Comparison of ENCODE assay signal across 24 cellular contexts in genomic region chr1:200908158-200908868, GRCh38. TPM values are rescaled to one million over a fixed set of nuclear protein-coding genes. Genes with fewer than 3 reads are reported as not detected.
DNase-seq lines count a peak whose midpoint lies in the region; ATAC-seq and TF ChIP-seq lines count a peak whose summit lies in the region.
"Had no signal": no experiment of that assay in that cellular context is flagged by ENCODE, and none has a peak within 500 bp of the region (broad histone marks: within the 10 kb centered on the region; RNA-seq: fewer than 3 reads in every experiment).

No MANE protein-coding gene starts in this region.

- TF ChIP-seq CTCF in PC-3 (conservative IDR thresholded peaks at IDR 0.05; ENCODE audit: low read depth, low read length) (no peak), hepatocyte (IDR thresholded peaks at IDR 0.05; ENCODE audit: poor library complexity) (no peak), sigmoid colon (IDR thresholded peaks at IDR 0.05) (no peak)

- no peaks in the 10 kb centered on the region for H3K9me2 ChIP-seq in PC-3 (replicated peaks; ENCODE audit: low read length)
- no peaks in the 10 kb centered on the region for H3K9me2 ChIP-seq in hepatocyte (replicated peaks; ENCODE audit: insufficient read depth)

- DNase-seq in PC-3 = peak; percentile 50
- DNase-seq in hepatocyte (ENCODE audit: low spot score) = no peak
- DNase-seq in sigmoid colon = peak; percentile 27
- no peak for DNase-seq in NCI-H774 (lab: John Stamatoyannopoulos, UW)
- DNase-seq in NCI-H2196 (lab: John Stamatoyannopoulos, UW; ENCODE audit: unreplicated experiment) = no peak
- no peak for DNase-seq in NCI-H2029 treated with DMSO at 0.1 percent for 48 hours (lab: John Stamatoyannopoulos, UW)
- DNase-seq: activated CD8-positive, alpha-beta T cell treated with anti-CD3 and anti-CD28 coated beads, Interleukin-2, amount 10 ng/mL, durations not matched to agents 7 days and 5 days; activated naive CD4-positive, alpha-beta T cell treated with Interleukin-2 at 50 U/mL for 16 hours; activated T-cell treated with anti-CD3 and anti-CD28 coated beads, Interleukin-2, amount 50 U/mL, for 24 hours; anterior cingulate cortex; mesenchymal stem cell; NCI-H2029; stimulated activated CD4-positive, alpha-beta T cell treated with anti-CD3 and anti-CD28 coated beads, Interleukin-12 subunit alpha, Interleukin-12 subunit beta, amount 100 ng/mL, for 4 hours; T-helper 9 cell had no signal

- H2AFZ ChIP-seq in PC-3 (ENCODE audit: low read length) (no peak overlapping the region), hepatocyte (no peak overlapping the region)

- intact Hi-C loops in PC-3 (cut with micrococcal nuclease) (no loop called here), sigmoid colon (cut with DNase I) (no loop called here)

- POLR2A ChIA-PET in PC-3 (lab: Charles Lee; ENCODE audit: unreplicated experiment) = interaction anchor here (1.2 kb wide), 1 partner anchor 11 kb away, joined by 5 read pairs; no protein-coding TSS in a partner anchor

- peak overlapping the region in 8 of 11 experiments; percentile 54 to 74 (median 66); a peak in 12 of 22 replicates for H3K9ac ChIP-seq in BLaER1 treated with 17β-estradiol and CSF1 and Interleukin-3, amounts not matched to agents 10 nM and 100 nM
- H3K9ac ChIP-seq in PC-3 (ENCODE audit: low read length) = no peak overlapping the region
- H3K9ac ChIP-seq: KMS-11 had no signal

- no peaks in the 10 kb centered on the region for H3F3A ChIP-seq in PC-3 (ENCODE audit: low read length, unreplicated experiment)

- H3K4me3 ChIP-seq in BLaER1 treated with 17β-estradiol and CSF1 and Interleukin-3, amounts not matched to agents 10 nM and 100 nM = peak overlapping the region in 2 of 10 experiments; percentile 28 to 32; a peak in 3 of 20 replicates
- no peak overlapping the region for H3K4me3 ChIP-seq in PC-3 (ENCODE audit: low read length)
- no peak overlapping the region for H3K4me3 ChIP-seq in hepatocyte
- H3K4me3 ChIP-seq in sigmoid colon = no peak overlapping the region

- no TSS peak for BruUV-seq in PC-3 (replicated peaks; lab: Mats Ljungman, UMichigan)

- H3K79me2 ChIP-seq in PC-3 (ENCODE audit: low read length) = no peaks in the 10 kb centered on the region
- H3K79me2 ChIP-seq in hepatocyte = peaks cover 5% of the 10 kb centered on the region

- WGBS in hepatocyte (ENCODE audit: low lambda C conversion rate, missing lambda C conversion rate) = 92% methylated on average over 6 of the region's 6 CpGs
- WGBS in sigmoid colon, 2 donors = 44 to 78% methylated on average over 6 of the region's 6 CpGs

- peak overlapping the region in 9 of 11 experiments; percentile 64 to 87 (median 80); a peak in 18 of 22 replicates for H3K27ac ChIP-seq in BLaER1 treated with 17β-estradiol and CSF1 and Interleukin-3, amounts not matched to agents 10 nM and 100 nM
- H3K27ac ChIP-seq in PC-3 (ENCODE audit: low read length) (0 out of 2 replicates have a peak overlapping the region, but pooled peaks have one; percentile 0), hepatocyte (peak overlapping the region; percentile 72), sigmoid colon (no peak overlapping the region)
- H3K27ac ChIP-seq: KMS-11 had no signal

- H4K20me1 ChIP-seq in BLaER1 treated with 17β-estradiol and CSF1 and Interleukin-3, amounts not matched to agents 10 nM and 100 nM = no peaks in the 10 kb centered on the region
- H4K20me1 ChIP-seq in PC-3 (ENCODE audit: low read length) (no peaks in the 10 kb centered on the region), hepatocyte (ENCODE audit: insufficient read depth, poor library complexity, severe bottlenecking) (peaks cover 2% of the 10 kb centered on the region)

- H3K4me1 ChIP-seq in BLaER1 treated with 17β-estradiol and CSF1 and Interleukin-3, amounts not matched to agents 10 nM and 100 nM = peaks cover 52 to 89% (median 78%) of the 10 kb centered on the region in 10 experiments
- H3K4me1 ChIP-seq in PC-3 (ENCODE audit: insufficient read depth, low read length) (peaks cover 18% of the 10 kb centered on the region), hepatocyte (ENCODE audit: insufficient read depth) (peaks cover 8% of the 10 kb centered on the region), sigmoid colon (no peaks in the 10 kb centered on the region)

- H3K4me2 ChIP-seq in BLaER1 treated with 17β-estradiol and CSF1 and Interleukin-3, amounts not matched to agents 10 nM and 100 nM = peak overlapping the region; percentile 62 to 86 (median 72)
- H3K4me2 ChIP-seq in PC-3 (ENCODE audit: low read length) = no peak overlapping the region
- no peak overlapping the region for H3K4me2 ChIP-seq in hepatocyte
- H3K4me2 ChIP-seq: KMS-11 had no signal

- no peaks in the 10 kb centered on the region for H3K36me3 ChIP-seq in BLaER1 treated with 17β-estradiol and CSF1 and Interleukin-3, amounts not matched to agents 10 nM and 100 nM
- H3K36me3 ChIP-seq in PC-3 (ENCODE audit: low read depth, low read length) = peaks cover 78% of the 10 kb centered on the region
- no peaks in the 10 kb centered on the region for H3K36me3 ChIP-seq in hepatocyte (replicated peaks; ENCODE audit: insufficient read depth, low read depth)
- H3K36me3 ChIP-seq in sigmoid colon = no peaks in the 10 kb centered on the region

- no peaks in the 10 kb centered on the region for H3K9me3 ChIP-seq in BLaER1 treated with 17β-estradiol and CSF1 and Interleukin-3, amounts not matched to agents 10 nM and 100 nM (replicated peaks in 1 of 11)
- no peaks in the 10 kb centered on the region for H3K9me3 ChIP-seq in PC-3 (ENCODE audit: low read length)
- H3K9me3 ChIP-seq in hepatocyte (ENCODE audit: low read depth) = no peaks in the 10 kb centered on the region
- no peaks in the 10 kb centered on the region for H3K9me3 ChIP-seq in sigmoid colon

- no peak for TF ChIP-seq EP300 in sigmoid colon (IDR thresholded peaks at IDR 0.05)

- ATAC-seq in PC-3 (0 out of 2 replicates have a peak, but pooled peaks have one; percentile 4), GM19452 (IDR thresholded peaks at IDR 0.05; ENCODE audit: unreplicated experiment) (no peak)
- ATAC-seq: activated CD8-positive, alpha-beta T cell treated with anti-CD3 and anti-CD28 coated beads, Interleukin-2, amount 10 ng/mL, durations not matched to agents 7 days and 5 days; SK-N-SH treated with all-trans-retinoic acid at 6 μM for 48 hours had no signal

- no peaks in the 10 kb centered on the region for H3K27me3 ChIP-seq in BLaER1 treated with 17β-estradiol and CSF1 and Interleukin-3, amounts not matched to agents 10 nM and 100 nM
- no peaks in the 10 kb centered on the region for H3K27me3 ChIP-seq in PC-3 (ENCODE audit: low read length)
- no peaks in the 10 kb centered on the region for H3K27me3 ChIP-seq in hepatocyte
- H3K27me3 ChIP-seq in sigmoid colon = no peaks in the 10 kb centered on the region

- no peak for TF ChIP-seq POLR2A in sigmoid colon (IDR thresholded peaks at IDR 0.05)

- CTCF ChIA-PET in PC-3 (lab: Charles Lee) = interaction anchor here (0.5 to 0.9 kb wide), 2 partner anchors 29 to 286 kb away, joined by 4 to 6 read pairs; no protein-coding TSS in a partner anchor

RNA-seq across cellular contexts. Expression of gene INAVA, which starts 13.6 kb away (rescaled TPM):
- total RNA-seq in PC-3 (2014; rRNA removed) (102 and 128 TPM in 2 replicates), hepatocyte (40.5 and 51.0 TPM in 2 replicates), sigmoid colon (1 to 10 TPM in 1 of 4 donors, under 1 TPM in 3; 0.27 to 1.4 (median 0.44) TPM)
- polyA plus RNA-seq in hepatocyte (60.8 and 79.7 TPM in 2 replicates), sigmoid colon (100 to 1,000 TPM in 2 of 3 donors, 10 to 100 TPM in 1; 78.9 to 176 (median 138) TPM)
- total RNA-seq: fibroblast of lung, subcutaneous adipose tissue had no signal

RNA-seq across cellular contexts. Expression of gene GPR25, which starts 35.5 kb away (rescaled TPM):
- total RNA-seq in PC-3 (2014; rRNA removed) (not detected in 2 replicates), hepatocyte (not detected in 2 replicates), sigmoid colon (not detected)
- polyA plus RNA-seq in hepatocyte (not detected in 2 replicates), sigmoid colon (1 to 10 TPM in 1 of 3 donors, not detected in 2; 1.0 TPM)
- total RNA-seq: fibroblast of lung, glomerular endothelial cell, NCI-H460, RPMI7951, subcutaneous adipose tissue had no signal
- polyA plus RNA-seq: fibroblast of lung, neural cell had no signal

Comparison
In these comparisons a context has a peak if more than half of its experiments do, and no peak if none do; other contexts are left out.
1. H3K27ac ChIP-seq: peak in BLaER1 treated with 17β-estradiol and CSF1 and Interleukin-3, amounts not matched to agents 10 nM and 100 nM (9 of 11), PC-3 (single experiment) and hepatocyte (single experiment); none in sigmoid colon (0 of 4).
2. H3K4me2 ChIP-seq: peak in BLaER1 treated with 17β-estradiol and CSF1 and Interleukin-3, amounts not matched to agents 10 nM and 100 nM (11 of 11); none in PC-3 (single experiment) and hepatocyte (single experiment).
3. DNase-seq: peak in PC-3 (single experiment) and sigmoid colon (single experiment); none in hepatocyte (single experiment), NCI-H774 (single experiment), NCI-H2196 (single experiment) and NCI-H2029 treated with DMSO at 0.1 percent for 48 hours (single experiment).
4. RNA of gene INAVA, which starts 13.6 kb away (total RNA-seq): 102 to 128 TPM in PC-3 and 40.5 to 51.0 TPM in hepatocyte; 0.27 to 1.4 TPM in sigmoid colon; every median in the first group is over 10 times any median in the second.